ENCODE assay signal across 7 cellular contexts in the genomic region with DNA sequence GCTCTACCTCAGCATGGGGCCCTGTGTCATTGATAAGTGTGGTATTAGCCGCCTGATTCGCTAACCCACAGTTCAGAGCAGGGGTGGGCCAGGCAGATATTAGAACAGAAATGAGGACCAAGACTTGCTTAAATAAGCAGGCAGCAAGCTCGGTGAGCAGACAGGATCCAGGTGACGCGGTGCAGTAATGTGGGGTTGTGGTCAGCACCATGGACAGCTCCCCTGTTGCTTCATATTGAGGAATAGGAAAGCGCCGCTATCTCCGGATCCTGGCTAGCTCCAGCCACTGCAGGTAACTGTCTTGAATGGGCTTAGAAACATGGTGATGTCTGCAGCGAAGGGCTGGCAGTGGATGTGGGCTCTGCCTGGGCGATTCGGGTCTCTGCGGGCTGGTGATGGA. TPM values are rescaled to one million over a fixed set of nuclear protein-coding genes. Genes with fewer than 3 reads are reported as not detected.
A peak's percentile ranks its signal among the peaks of the same experiment; 100 is the strongest.
DNase-seq lines count a peak whose midpoint lies in the region; TF ChIP-seq lines count a peak whose summit lies in the region.

No MANE protein-coding gene starts in this region.

- no peak for TF ChIP-seq CTCF in HEK293 (tag by site-specific recombination; IDR thresholded peaks at IDR 0.05)
- TF ChIP-seq CTCF in cardiac fibroblast (IDR thresholded peaks at IDR 0.05; ENCODE audit: low read depth, low read length): no peak
- TF ChIP-seq CTCF in lower leg skin (IDR thresholded peaks at IDR 0.05): no peak
- TF ChIP-seq CTCF in testis (IDR thresholded peaks at IDR 0.05): no peak

- CTCF ChIA-PET in HEK293 (lab: Yijun Ruan, JAX): interaction anchor here (0.6 to 1.2 kb wide), 2 partner anchors 32 to 352 kb away, joined by 3 read pairs; no protein-coding TSS in a partner anchor

- H3K9me3 ChIP-seq in HEK293 (ENCODE audit: control insufficient read depth, insufficient read depth, low read depth, low read length) (no peaks in the 10 kb centered on the region), testis (no peaks in the 10 kb centered on the region)

- 16 to 18% methylated on average over 12 of the region's 12 CpGs for WGBS in lower leg skin, 2 donors
- WGBS in testis, 2 donors: 6 to 11% methylated on average over 10 to 12 of the region's 12 CpGs

- H3K4me3 ChIP-seq in HEK293 (ENCODE audit: low read depth, low read length): no peak overlapping the region
- H3K4me3 ChIP-seq in cardiac fibroblast (replicated peaks in 1 of 2; ENCODE audit: low read depth in 2 of 2, low read length in 2 of 2): no peak overlapping the region
- no peak overlapping the region for H3K4me3 ChIP-seq in lower leg skin (ENCODE audit: low read depth, poor library complexity, severe bottlenecking)
- no peak overlapping the region for H3K4me3 ChIP-seq in testis

- no peaks in the 10 kb centered on the region for H3K4me1 ChIP-seq in HEK293 (ENCODE audit: control insufficient read depth, insufficient read depth, low read length)
- no peaks in the 10 kb centered on the region for H3K4me1 ChIP-seq in testis

- no peaks in the 10 kb centered on the region for H3K27me3 ChIP-seq in testis

- TF ChIP-seq POLR2A in lower leg skin (IDR thresholded peaks at IDR 0.05): no peak
- no peak for TF ChIP-seq POLR2A in testis (IDR thresholded peaks at IDR 0.05)

- H3K36me3 ChIP-seq in HEK293 (ENCODE audit: control insufficient read depth in 2 of 2, insufficient read depth in 1 of 2, low read length in 2 of 2): no peaks in the 10 kb centered on the region
- H3K36me3 ChIP-seq in testis (ENCODE audit: low read depth, missing control alignments): no peaks in the 10 kb centered on the region

- H3K27ac ChIP-seq in HEK293 (ENCODE audit: extremely low read depth, low read depth, low read length): no peak overlapping the region
- H3K27ac ChIP-seq in testis: no peak overlapping the region

- DNase-seq in SW480 (ENCODE audit: low spot score): peak; percentile 51
- DNase-seq in cardiac fibroblast (ENCODE audit: low read depth in 2 of 2): peak; percentile 34 to 39
- DNase-seq in lower leg skin (ENCODE audit: low spot score in 2 of 2): peak; percentile 19 to 86
- DNase-seq in testis: peak; percentile 89
- DNase-seq in SW 1271 (lab: John Stamatoyannopoulos, UW): no peak
- no peak for DNase-seq in GOT3 (lab: John Stamatoyannopoulos, UW)

- POLR2A ChIA-PET in HEK293 (lab: Yijun Ruan, JAX): no interaction called here

- intact Hi-C loops in lower leg skin (cut with DNase I; ENCODE audit: low total_unique reads): no loop called here
- intact Hi-C loops in testis (cut with DNase I; ENCODE audit: low total_unique reads): no loop called here

TF ChIP-seq in HEK293, 187 proteins besides CTCF, POLR2A, EP300 and RAD21:
- TF ChIP-seq ZNF768 (tag by site-specific recombination; IDR thresholded peaks at IDR 0.05) (no peak), SCRT2 (tag by site-specific recombination; IDR thresholded peaks at IDR 0.05) (peak; percentile 63), SCRT1 (tag by site-specific recombination; IDR thresholded peaks at IDR 0.05; ENCODE audit: borderline replicate concordance) (0 out of 2 replicates have a peak, but pooled peaks have one; percentile 23), HOXD13 (CRISPR knock-in tag; IDR thresholded peaks at IDR 0.05; ENCODE audit: borderline replicate concordance) (0 out of 2 replicates have a peak, but pooled peaks have one; percentile 27)
- TF ChIP-seq, protein P1, sequence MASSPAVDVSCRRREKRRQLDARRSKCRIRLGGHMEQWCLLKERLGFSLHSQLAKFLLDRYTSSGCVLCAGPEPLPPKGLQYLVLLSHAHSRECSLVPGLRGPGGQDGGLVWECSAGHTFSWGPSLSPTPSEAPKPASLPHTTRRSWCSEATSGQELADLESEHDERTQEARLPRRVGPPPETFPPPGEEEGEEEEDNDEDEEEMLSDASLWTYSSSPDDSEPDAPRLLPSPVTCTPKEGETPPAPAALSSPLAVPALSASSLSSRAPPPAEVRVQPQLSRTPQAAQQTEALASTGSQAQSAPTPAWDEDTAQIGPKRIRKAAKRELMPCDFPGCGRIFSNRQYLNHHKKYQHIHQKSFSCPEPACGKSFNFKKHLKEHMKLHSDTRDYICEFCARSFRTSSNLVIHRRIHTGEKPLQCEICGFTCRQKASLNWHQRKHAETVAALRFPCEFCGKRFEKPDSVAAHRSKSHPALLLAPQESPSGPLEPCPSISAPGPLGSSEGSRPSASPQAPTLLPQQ (tag by site-specific recombination; IDR thresholded peaks at IDR 0.05): no peak
- TF ChIP-seq, protein P2, sequence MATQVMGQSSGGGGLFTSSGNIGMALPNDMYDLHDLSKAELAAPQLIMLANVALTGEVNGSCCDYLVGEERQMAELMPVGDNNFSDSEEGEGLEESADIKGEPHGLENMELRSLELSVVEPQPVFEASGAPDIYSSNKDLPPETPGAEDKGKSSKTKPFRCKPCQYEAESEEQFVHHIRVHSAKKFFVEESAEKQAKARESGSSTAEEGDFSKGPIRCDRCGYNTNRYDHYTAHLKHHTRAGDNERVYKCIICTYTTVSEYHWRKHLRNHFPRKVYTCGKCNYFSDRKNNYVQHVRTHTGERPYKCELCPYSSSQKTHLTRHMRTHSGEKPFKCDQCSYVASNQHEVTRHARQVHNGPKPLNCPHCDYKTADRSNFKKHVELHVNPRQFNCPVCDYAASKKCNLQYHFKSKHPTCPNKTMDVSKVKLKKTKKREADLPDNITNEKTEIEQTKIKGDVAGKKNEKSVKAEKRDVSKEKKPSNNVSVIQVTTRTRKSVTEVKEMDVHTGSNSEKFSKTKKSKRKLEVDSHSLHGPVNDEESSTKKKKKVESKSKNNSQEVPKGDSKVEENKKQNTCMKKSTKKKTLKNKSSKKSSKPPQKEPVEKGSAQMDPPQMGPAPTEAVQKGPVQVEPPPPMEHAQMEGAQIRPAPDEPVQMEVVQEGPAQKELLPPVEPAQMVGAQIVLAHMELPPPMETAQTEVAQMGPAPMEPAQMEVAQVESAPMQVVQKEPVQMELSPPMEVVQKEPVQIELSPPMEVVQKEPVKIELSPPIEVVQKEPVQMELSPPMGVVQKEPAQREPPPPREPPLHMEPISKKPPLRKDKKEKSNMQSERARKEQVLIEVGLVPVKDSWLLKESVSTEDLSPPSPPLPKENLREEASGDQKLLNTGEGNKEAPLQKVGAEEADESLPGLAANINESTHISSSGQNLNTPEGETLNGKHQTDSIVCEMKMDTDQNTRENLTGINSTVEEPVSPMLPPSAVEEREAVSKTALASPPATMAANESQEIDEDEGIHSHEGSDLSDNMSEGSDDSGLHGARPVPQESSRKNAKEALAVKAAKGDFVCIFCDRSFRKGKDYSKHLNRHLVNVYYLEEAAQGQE (tag by site-specific recombination; IDR thresholded peaks at IDR 0.05): peak; percentile 98

RNA-seq across cellular contexts. Expression of a gene that starts 51.3 kb away (rescaled TPM):
- not detected for total RNA-seq in lower leg skin
- under 1 TPM; 0.31 to 0.37 TPM for total RNA-seq in testis
- polyA plus RNA-seq in testis (ENCODE audit: insufficient read depth, low read depth, low replicate concordance): 0.15 TPM

Comparison
In these comparisons a context has a peak if more than half of its experiments do, and no peak if none do; other contexts are left out.
1. DNase-seq: peak in SW480 (single experiment), cardiac fibroblast (2 of 2), lower leg skin (2 of 2) and testis (single experiment); none in SW 1271 (0 of 2) and GOT3 (single experiment).